8 cellular contexts compared by ENCODE assay signal in genomic region chr3:120348065-120348980, GRCh38. TPM values are rescaled to one million over a fixed set of nuclear protein-coding genes. Genes with fewer than 3 reads are reported as not detected.
DNase-seq lines count a peak whose midpoint lies in the region; ATAC-seq and TF ChIP-seq lines count a peak whose summit lies in the region.

No MANE protein-coding gene starts in this region.

- no peaks in the 10 kb centered on the region for H3K36me3 ChIP-seq in right atrium auricular region
- H3K36me3 ChIP-seq in skeletal muscle satellite cell (ENCODE audit: insufficient read depth, low read length) = no peaks in the 10 kb centered on the region

- peaks cover 57% of the 10 kb centered on the region for H3K4me1 Mint-ChIP-seq in activated naive CD4-positive, alpha-beta T cell treated with anti-CD3 and anti-CD28 coated beads, Interleukin-2, amount 50 U/mL, for 24 hours

- H3K4me1 ChIP-seq in right atrium auricular region = peaks cover 0 to 22% of the 10 kb centered on the region in 2 donors
- peaks cover 20% of the 10 kb centered on the region for H3K4me1 ChIP-seq in skeletal muscle satellite cell (ENCODE audit: control insufficient read depth, insufficient read depth, low read length)

- H3K4me3 Mint-ChIP-seq in activated naive CD4-positive, alpha-beta T cell treated with anti-CD3 and anti-CD28 coated beads, Interleukin-2, amount 50 U/mL, for 24 hours = peak overlapping the region; percentile 94

- H3K4me3 ChIP-seq in right atrium auricular region (peak overlapping the region; percentile 81 to 93), skeletal muscle satellite cell (ENCODE audit: low read length) (peak overlapping the region; percentile 97)

- H3K9me3 ChIP-seq in right atrium auricular region = no peaks in the 10 kb centered on the region
- H3K9me3 ChIP-seq in skeletal muscle satellite cell (replicated peaks; ENCODE audit: low read length) = no peaks in the 10 kb centered on the region

- no peak for TF ChIP-seq CTCF in right atrium auricular region (IDR thresholded peaks at IDR 0.05)

- H3K9ac ChIP-seq in skeletal muscle satellite cell (ENCODE audit: low read depth, low read length) = peak overlapping the region; percentile 90

- H3K36me3 Mint-ChIP-seq in activated naive CD4-positive, alpha-beta T cell treated with anti-CD3 and anti-CD28 coated beads, Interleukin-2, amount 50 U/mL, for 24 hours = peaks cover 13% of the 10 kb centered on the region

- H3K27me3 ChIP-seq in right atrium auricular region = no peaks in the 10 kb centered on the region
- H3K27me3 ChIP-seq in skeletal muscle satellite cell (ENCODE audit: control insufficient read depth, insufficient read depth, low read length) = no peaks in the 10 kb centered on the region

- no peaks in the 10 kb centered on the region for H3K27me3 Mint-ChIP-seq in activated naive CD4-positive, alpha-beta T cell treated with anti-CD3 and anti-CD28 coated beads, Interleukin-2, amount 50 U/mL, for 24 hours

- intact Hi-C loops in posterior vena cava (cut with DNase I) = no loop called here

- ATAC-seq in GM21447 (IDR thresholded peaks at IDR 0.05; ENCODE audit: unreplicated experiment) = peak; percentile 38

- H3K9me3 Mint-ChIP-seq in activated naive CD4-positive, alpha-beta T cell treated with anti-CD3 and anti-CD28 coated beads, Interleukin-2, amount 50 U/mL, for 24 hours = no peaks in the 10 kb centered on the region

- DNase-seq in ELF-1 (ENCODE audit: low read depth, low spot score) = peak; percentile 88
- peak; percentile 6 for DNase-seq in HS-5 (ENCODE audit: low read depth)
- DNase-seq in RPMI8226 = peak; percentile 74
- DNase-seq in right atrium auricular region (ENCODE audit: low spot score) = no peak
- no peak for DNase-seq in posterior vena cava (ENCODE audit: low spot score)

- H3K27ac Mint-ChIP-seq in activated naive CD4-positive, alpha-beta T cell treated with anti-CD3 and anti-CD28 coated beads, Interleukin-2, amount 50 U/mL, for 24 hours = peak overlapping the region; percentile 92

- peak overlapping the region; percentile 90 for H3K4me2 ChIP-seq in skeletal muscle satellite cell (ENCODE audit: low read length)

- H3K27ac ChIP-seq in right atrium auricular region = peak overlapping the region; percentile 94 to 95

RNA-seq across cellular contexts. Expression of gene LRRC58, which starts 0.8 kb away (rescaled TPM):
- 10 to 100 TPM; 15.9 to 17.5 TPM for total RNA-seq in right atrium auricular region
- total RNA-seq in skeletal muscle satellite cell (2012; rRNA removed) = 37.8 and 40.6 TPM in 2 replicates
- 10 to 100 TPM; 26.7 to 29.0 TPM for total RNA-seq in posterior vena cava

Comparison
In these comparisons a context has a peak if more than half of its experiments do, and no peak if none do; other contexts are left out.
1. DNase-seq: peak in ELF-1 (single experiment), HS-5 (single experiment) and RPMI8226 (single experiment); none in right atrium auricular region (single experiment) and posterior vena cava (single experiment).